ENCODE assay signal across 11 cellular contexts in genomic region chr9:127960410-127961165, GRCh38. TPM values are rescaled to one million over a fixed set of nuclear protein-coding genes. Genes with fewer than 3 reads are reported as not detected.
DNase-seq lines count a peak whose midpoint lies in the region; ATAC-seq and TF ChIP-seq lines count a peak whose summit lies in the region.
"Had no signal": no experiment of that assay in that cellular context is flagged by ENCODE, and none has a peak within 500 bp of the region (broad histone marks: within the 10 kb centered on the region; RNA-seq: fewer than 3 reads in every experiment).

No MANE protein-coding gene starts in this region.

- peak overlapping the region; percentile 87 for H3K27ac Mint-ChIP-seq in activated CD4-positive, alpha-beta memory T cell treated with anti-CD3 and anti-CD28 coated beads for 36 hours
- H3K27ac Mint-ChIP-seq in activated CD4-positive, alpha-beta memory T cell treated with anti-CD3 and anti-CD28 coated beads, Interleukin-2, amount 10 ng/mL, durations not matched to agents 7 days and 5 days = no peak overlapping the region
- peak overlapping the region; percentile 75 to 96 for H3K27ac Mint-ChIP-seq in activated naive CD4-positive, alpha-beta T cell treated with anti-CD3 and anti-CD28 coated beads, Interleukin-2, amount 50 U/mL, for 72 hours

- H3K23ac ChIP-seq in mesendoderm (ENCODE audit: low read length) = no peak overlapping the region

- no peak overlapping the region for H3K4me2 ChIP-seq in mesendoderm (ENCODE audit: low read length)

- CTCF ChIA-PET in activated CD4-positive, alpha-beta memory T cell treated with anti-CD3 and anti-CD28 coated beads for 36 hours (lab: Charles Lee) = interaction anchor here (1.1 to 1.8 kb wide), 3 partner anchors 18 to 75 kb away, joined by 4 to 12 read pairs (median 6); no protein-coding TSS in a partner anchor
- CTCF ChIA-PET in activated CD4-positive, alpha-beta memory T cell treated with anti-CD3 and anti-CD28 coated beads, Interleukin-2, amount 10 ng/mL, durations not matched to agents 7 days and 5 days (lab: Charles Lee) = interaction anchor here (0.8 to 2.7 kb wide), 4 partner anchors 9 to 75 kb away, joined by 3 to 8 read pairs (median 4); no protein-coding TSS in a partner anchor

- H3K4ac ChIP-seq in mesendoderm (ENCODE audit: low read depth, low read length) = no peak overlapping the region

- H2BK5ac ChIP-seq in mesendoderm (ENCODE audit: low read length) = no peak overlapping the region

- H3K36me3 ChIP-seq in left lung (no peaks in the 10 kb centered on the region), thymus (ENCODE audit: control insufficient read depth, insufficient read depth) (peaks cover 33% of the 10 kb centered on the region), mesendoderm (ENCODE audit: control insufficient read depth, insufficient read depth, low read length) (no peaks in the 10 kb centered on the region)

- H4K5ac ChIP-seq in mesendoderm (ENCODE audit: low read length) = no peak overlapping the region

- H3K27ac ChIP-seq in left lung (peak overlapping the region; percentile 19 to 41), thymus (ENCODE audit: low read depth) (peak overlapping the region; percentile 56), mesendoderm (ENCODE audit: low read depth, low read length) (no peak overlapping the region)

- no peaks in the 10 kb centered on the region for H3K27me3 Mint-ChIP-seq in activated CD4-positive, alpha-beta memory T cell treated with anti-CD3 and anti-CD28 coated beads for 36 hours
- H3K27me3 Mint-ChIP-seq in activated CD4-positive, alpha-beta memory T cell treated with anti-CD3 and anti-CD28 coated beads, Interleukin-2, amount 10 ng/mL, durations not matched to agents 7 days and 5 days = no peaks in the 10 kb centered on the region

- H3K79me1 ChIP-seq in mesendoderm (ENCODE audit: low read length) = peaks cover 26% of the 10 kb centered on the region

- no peak for TF ChIP-seq CTCF in left lung (IDR thresholded peaks at IDR 0.05)

- no peak overlapping the region for H2AK5ac ChIP-seq in mesendoderm (ENCODE audit: low read length)

- POLR2A ChIA-PET in activated CD4-positive, alpha-beta memory T cell treated with anti-CD3 and anti-CD28 coated beads for 36 hours (lab: Charles Lee) = interaction anchor here (0.6 to 0.7 kb wide), 2 partner anchors 23 to 210 kb away, joined by 3 to 4 read pairs; no protein-coding TSS in a partner anchor
- POLR2A ChIA-PET in activated CD4-positive, alpha-beta memory T cell treated with anti-CD3 and anti-CD28 coated beads, Interleukin-2, amount 10 ng/mL, durations not matched to agents 7 days and 5 days (lab: Charles Lee) = interaction anchor here (1.2 to 3.0 kb wide), 2 partner anchors 10 to 23 kb away, joined by 3 to 14 read pairs; partner anchors contain the start of gene DPM2

- no peak for ATAC-seq in activated naive CD4-positive, alpha-beta T cell treated with anti-CD3 and anti-CD28 coated beads, Interleukin-2, amount 50 U/mL, for 72 hours
- ATAC-seq in left lung = no peak
- no peak for ATAC-seq in SK-N-SH treated with all-trans-retinoic acid at 6 μM for 48 hours
- no peak for ATAC-seq in HG02852 (IDR thresholded peaks at IDR 0.05; ENCODE audit: unreplicated experiment)

- H3K4me1 ChIP-seq in left lung = peaks cover 18 to 44% of the 10 kb centered on the region in 2 donors
- peaks cover 21% of the 10 kb centered on the region for H3K4me1 ChIP-seq in thymus (ENCODE audit: control insufficient read depth, insufficient read depth, low read length)
- no peaks in the 10 kb centered on the region for H3K4me1 ChIP-seq in mesendoderm (ENCODE audit: control insufficient read depth, low read depth, low read length)

- H3K4me3 Mint-ChIP-seq in activated CD4-positive, alpha-beta memory T cell treated with anti-CD3 and anti-CD28 coated beads for 36 hours = no peak overlapping the region
- no peak overlapping the region for H3K4me3 Mint-ChIP-seq in activated CD4-positive, alpha-beta memory T cell treated with anti-CD3 and anti-CD28 coated beads, Interleukin-2, amount 10 ng/mL, durations not matched to agents 7 days and 5 days

- peaks cover 41% of the 10 kb centered on the region for H3K79me2 ChIP-seq in mesendoderm (ENCODE audit: control insufficient read depth, insufficient read depth, low read length)

- H3K9ac ChIP-seq in mesendoderm (ENCODE audit: low read length) = no peak overlapping the region

- 87% methylated on average over 11 of the region's 11 CpGs for WGBS in thymus
- WGBS in mesendoderm (ENCODE audit: extremely low coverage, insufficient coverage, low lambda C conversion rate) = no CpG with 5 or more reads among the region's 11 CpGs

- no peak overlapping the region for H3K18ac ChIP-seq in mesendoderm (ENCODE audit: low read length)

- H3K56ac ChIP-seq in mesendoderm (ENCODE audit: low read length) = no peak overlapping the region

- H3K27me3 ChIP-seq in left lung (no peaks in the 10 kb centered on the region), thymus (ENCODE audit: control insufficient read depth, insufficient read depth) (no peaks in the 10 kb centered on the region), mesendoderm (ENCODE audit: insufficient read depth, low read length, poor library complexity) (no peaks in the 10 kb centered on the region)

- intact Hi-C loops in activated CD4-positive, alpha-beta memory T cell treated with anti-CD3 and anti-CD28 coated beads for 36 hours (cut with micrococcal nuclease) = no loop called here
- intact Hi-C loops in left lung (cut with DNase I) = no loop called here

- no peak overlapping the region for H2BK15ac ChIP-seq in mesendoderm (replicated peaks; ENCODE audit: low read depth)

- no peaks in the 10 kb centered on the region for H3K9me3 Mint-ChIP-seq in activated CD4-positive, alpha-beta memory T cell treated with anti-CD3 and anti-CD28 coated beads for 36 hours
- no peaks in the 10 kb centered on the region for H3K9me3 Mint-ChIP-seq in activated CD4-positive, alpha-beta memory T cell treated with anti-CD3 and anti-CD28 coated beads, Interleukin-2, amount 10 ng/mL, durations not matched to agents 7 days and 5 days
- no peaks in the 10 kb centered on the region for H3K9me3 Mint-ChIP-seq in activated naive CD4-positive, alpha-beta T cell treated with anti-CD3 and anti-CD28 coated beads, Interleukin-2, amount 50 U/mL, for 72 hours

- no peak overlapping the region for H2BK120ac ChIP-seq in mesendoderm (ENCODE audit: low read depth, low read length)

- H3K9me3 ChIP-seq in left lung = no peaks in the 10 kb centered on the region
- H3K9me3 ChIP-seq in thymus (ENCODE audit: control insufficient read depth) = no peaks in the 10 kb centered on the region

- no peak overlapping the region for H4K8ac ChIP-seq in mesendoderm (ENCODE audit: low read depth, low read length)

- H3K4me3 ChIP-seq in left lung = no peak overlapping the region
- no peak overlapping the region for H3K4me3 ChIP-seq in thymus (ENCODE audit: low read length)
- H3K4me3 ChIP-seq in mesendoderm (ENCODE audit: low read length) = no peak overlapping the region

- H3K36me3 Mint-ChIP-seq in activated CD4-positive, alpha-beta memory T cell treated with anti-CD3 and anti-CD28 coated beads for 36 hours = peaks cover 7% of the 10 kb centered on the region
- peaks cover 55% of the 10 kb centered on the region for H3K36me3 Mint-ChIP-seq in activated CD4-positive, alpha-beta memory T cell treated with anti-CD3 and anti-CD28 coated beads, Interleukin-2, amount 10 ng/mL, durations not matched to agents 7 days and 5 days (ENCODE audit: low read depth)
- H3K36me3 Mint-ChIP-seq in activated naive CD4-positive, alpha-beta T cell treated with anti-CD3 and anti-CD28 coated beads, Interleukin-2, amount 50 U/mL, for 72 hours = peaks cover 0 to 32% of the 10 kb centered on the region in 2 donors

- H3K4me1 Mint-ChIP-seq in activated CD4-positive, alpha-beta memory T cell treated with anti-CD3 and anti-CD28 coated beads for 36 hours (ENCODE audit: low read depth) = peaks cover 89% of the 10 kb centered on the region
- H3K4me1 Mint-ChIP-seq in activated CD4-positive, alpha-beta memory T cell treated with anti-CD3 and anti-CD28 coated beads, Interleukin-2, amount 10 ng/mL, durations not matched to agents 7 days and 5 days = peaks cover 81% of the 10 kb centered on the region

- no peak for DNase-seq in activated CD4-positive, alpha-beta memory T cell treated with anti-CD3 and anti-CD28 coated beads for 36 hours
- DNase-seq in activated CD4-positive, alpha-beta memory T cell treated with anti-CD3 and anti-CD28 coated beads, Interleukin-2, amount 10 ng/mL, durations not matched to agents 7 days and 5 days = no peak
- DNase-seq in activated naive CD4-positive, alpha-beta T cell treated with anti-CD3 and anti-CD28 coated beads, Interleukin-2, amount 50 U/mL, for 72 hours (ENCODE audit: low spot score in 2 of 2) = no peak
- peak in 1 of 2 donors; percentile 30 for DNase-seq in left lung
- DNase-seq in mesendoderm = no peak
- DNase-seq: activated gamma-delta T cell, COR-L47, RPMI8226 had no signal

RNA-seq across cellular contexts. Expression of gene EEIG1, which starts 20.2 kb away (rescaled TPM):
- 10 to 100 TPM; 50.7 to 58.0 TPM for total RNA-seq in activated CD4-positive, alpha-beta memory T cell treated with anti-CD3 and anti-CD28 coated beads for 36 hours
- total RNA-seq in activated CD4-positive, alpha-beta memory T cell treated with anti-CD3 and anti-CD28 coated beads, Interleukin-2, amount 10 ng/mL, durations not matched to agents 7 days and 5 days = 100 to 1,000 TPM; 212 to 218 TPM
- 10 to 100 TPM; 63.1 to 96.5 TPM for total RNA-seq in activated naive CD4-positive, alpha-beta T cell treated with anti-CD3 and anti-CD28 coated beads, Interleukin-2, amount 50 U/mL, for 72 hours
- total RNA-seq in left lung = 10 to 100 TPM; 60.7 to 67.3 TPM
- 51.4 TPM for polyA plus RNA-seq in thymus
- 17.5 TPM for polyA plus RNA-seq in mesendoderm (2013, experiment 1 of 2)
- 16.7 TPM for polyA plus RNA-seq in mesendoderm (2013, experiment 2 of 2)

RNA-seq across cellular contexts. Expression of gene DPM2, which starts 22.9 kb away (rescaled TPM):
- 10 to 100 TPM; 41.5 to 42.0 TPM for total RNA-seq in activated CD4-positive, alpha-beta memory T cell treated with anti-CD3 and anti-CD28 coated beads for 36 hours
- 10 to 100 TPM; 48.2 TPM for total RNA-seq in activated CD4-positive, alpha-beta memory T cell treated with anti-CD3 and anti-CD28 coated beads, Interleukin-2, amount 10 ng/mL, durations not matched to agents 7 days and 5 days
- total RNA-seq in activated naive CD4-positive, alpha-beta T cell treated with anti-CD3 and anti-CD28 coated beads, Interleukin-2, amount 50 U/mL, for 72 hours = 10 to 100 TPM; 26.0 to 49.8 TPM
- total RNA-seq in left lung = 10 to 100 TPM; 38.6 to 47.6 TPM
- 32.8 TPM for polyA plus RNA-seq in thymus
- polyA plus RNA-seq in mesendoderm (2013, experiment 1 of 2) = 31.9 TPM
- polyA plus RNA-seq in mesendoderm (2013, experiment 2 of 2) = 33.2 TPM

RNA-seq across cellular contexts. Expression of gene PIP5KL1, which starts 30.0 kb away (rescaled TPM):
- total RNA-seq in activated CD4-positive, alpha-beta memory T cell treated with anti-CD3 and anti-CD28 coated beads for 36 hours = 1 to 10 TPM in 1 of 2 experiments, under 1 TPM in 1; 0.94 to 2.9 TPM
- 1 to 10 TPM; 1.5 to 1.9 TPM for total RNA-seq in activated CD4-positive, alpha-beta memory T cell treated with anti-CD3 and anti-CD28 coated beads, Interleukin-2, amount 10 ng/mL, durations not matched to agents 7 days and 5 days
- total RNA-seq in activated naive CD4-positive, alpha-beta T cell treated with anti-CD3 and anti-CD28 coated beads, Interleukin-2, amount 50 U/mL, for 72 hours = 1 to 10 TPM; 4.0 to 6.8 TPM
- total RNA-seq in left lung = 1 to 10 TPM; 3.8 to 6.7 TPM
- 1.2 TPM for polyA plus RNA-seq in thymus
- 4.1 TPM for polyA plus RNA-seq in mesendoderm (2013, experiment 1 of 2)
- polyA plus RNA-seq in mesendoderm (2013, experiment 2 of 2) = 3.5 TPM

RNA-seq across cellular contexts. Expression of gene ST6GALNAC4, which starts 43.7 kb away (rescaled TPM):
- total RNA-seq in activated CD4-positive, alpha-beta memory T cell treated with anti-CD3 and anti-CD28 coated beads for 36 hours = 10 to 100 TPM; 21.2 to 23.5 TPM
- total RNA-seq in activated CD4-positive, alpha-beta memory T cell treated with anti-CD3 and anti-CD28 coated beads, Interleukin-2, amount 10 ng/mL, durations not matched to agents 7 days and 5 days = 10 to 100 TPM; 19.4 to 21.5 TPM
- 10 to 100 TPM; 24.5 to 43.2 TPM for total RNA-seq in activated naive CD4-positive, alpha-beta T cell treated with anti-CD3 and anti-CD28 coated beads, Interleukin-2, amount 50 U/mL, for 72 hours
- 10 to 100 TPM; 62.5 to 89.9 TPM for total RNA-seq in left lung
- polyA plus RNA-seq in thymus = 12.8 TPM
- polyA plus RNA-seq in mesendoderm (2013, experiment 1 of 2) = 12.3 TPM
- 14.4 TPM for polyA plus RNA-seq in mesendoderm (2013, experiment 2 of 2)
